ENCODE assay signal across 35 cellular contexts in genomic region chrX:96502507-96502906, GRCh38.
"Had no signal": no experiment of that assay in that cellular context is flagged by ENCODE, and none has a peak within 500 bp of the region (broad histone marks: within the 10 kb centered on the region; RNA-seq: fewer than 3 reads in every experiment).

No MANE protein-coding gene starts in this region.

- H3K36me3 ChIP-seq: MG63 had no signal

- DNase-seq: Karpas-422, Kasumi-1, KG1, MG63, MM.1S, MV-4-11, NCI-H1048, NCI-H1092, NCI-H1092 treated with DMSO at 0.1 percent for 48 hours, NCI-H1105, NCI-H1105 treated with DMSO at 0.1 percent for 48 hours, NCI-H1417, NCI-H1417 treated with DMSO at 0.1 percent for 48 hours, NCI-H1436, NCI-H1436 treated with DMSO at 0.1 percent for 48 hours, NCI-H146, NCI-H1694, NCI-H1694 treated with DMSO at 0.1 percent for 48 hours, NCI-H187, NCI-H187 treated with DMSO at 0.1 percent for 48 hours, NCI-H1930, NCI-H2029, NCI-H2029 treated with DMSO at 0.1 percent for 48 hours, NCI-H2081 treated with DMSO at 0.1 percent for 48 hours, NCI-H2107, NCI-H2171, NCI-H2171 treated with DMSO at 0.1 percent for 48 hours, NCI-H2227 treated with DMSO at 0.1 percent for 48 hours, NCI-H226, NCI-H345, NCI-H446, NCI-H446 treated with DMSO at 0.1 percent for 48 hours, NCI-H510A, NCI-H510A treated with DMSO at 0.1 percent for 48 hours had no signal

- H3K27me3 ChIP-seq: MG63 had no signal

- H3K4me3 ChIP-seq: MG63 had no signal

- H3K9me3 ChIP-seq: MG63 had no signal

- H3K27ac ChIP-seq: KMS-11 had no signal

- H3K9ac ChIP-seq: KMS-11 had no signal

- H3K4me2 ChIP-seq: KMS-11 had no signal
